In the genomic region with DNA sequence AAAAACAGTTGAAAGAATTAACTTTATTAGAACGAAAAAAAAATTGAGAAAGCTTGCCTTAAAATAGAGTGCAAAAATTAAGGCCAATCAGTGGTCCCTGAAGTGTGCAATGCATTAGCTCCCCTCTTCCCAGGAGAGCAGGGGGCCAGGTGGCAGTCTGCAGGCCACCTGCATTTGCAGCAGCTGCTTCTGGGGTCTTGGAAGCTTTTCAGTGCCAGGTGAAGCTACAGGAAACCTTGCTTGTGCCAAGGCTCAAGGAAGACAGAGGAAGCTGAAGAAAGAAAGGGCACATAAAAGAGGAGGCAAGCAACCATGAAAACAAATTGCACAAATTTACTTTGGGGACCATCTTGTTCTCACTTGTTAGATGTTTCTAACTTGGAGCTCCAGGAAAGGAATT, we compare ENCODE assay signal across 24 cellular contexts. TPM values are rescaled to one million over a fixed set of nuclear protein-coding genes. Genes with fewer than 3 reads are reported as not detected.
DNase-seq lines count a peak whose midpoint lies in the region; ATAC-seq, FAIRE-seq and TF ChIP-seq lines count a peak whose summit lies in the region.
"Had no signal": no experiment of that assay in that cellular context is flagged by ENCODE, and none has a peak within 500 bp of the region (broad histone marks: within the 10 kb centered on the region; RNA-seq: fewer than 3 reads in every experiment).

No MANE protein-coding gene starts in this region.

- H3K36me3 ChIP-seq in keratinocyte (ENCODE audit: control insufficient read depth in 2 of 2, extremely low read depth in 1 of 2, insufficient read depth in 2 of 2, low read length in 2 of 2) = no peaks in the 10 kb centered on the region

- peaks cover 15% of the 10 kb centered on the region for H3K4me1 ChIP-seq in keratinocyte (ENCODE audit: control insufficient read depth, extremely low read depth, insufficient read depth, low read length)

- no peak overlapping the region for H2AFZ ChIP-seq in keratinocyte (ENCODE audit: control insufficient read depth, low read length)
- H2AFZ ChIP-seq: GM23248 had no signal

- H3K79me2 ChIP-seq in keratinocyte (ENCODE audit: control insufficient read depth, insufficient read depth, low read length) = no peaks in the 10 kb centered on the region

- no peak for TF ChIP-seq CTCF in keratinocyte (optimal IDR thresholded peaks at IDR 0.05 in 1 of 3, IDR thresholded peaks at IDR 0.05 in 1 of 3, conservative IDR thresholded peaks at IDR 0.05 in 1 of 3; ENCODE audit: extremely low read depth in 1 of 3, insufficient read depth in 2 of 3, low read length in 3 of 3)

- no peak overlapping the region for H3K4me3 ChIP-seq in keratinocyte (ENCODE audit: control insufficient read depth in 2 of 3, extremely low read depth in 1 of 3, insufficient read depth in 2 of 3, low read depth in 1 of 3, low read length in 3 of 3)
- H3K4me3 ChIP-seq: GM23248 had no signal

- H3K9me1 ChIP-seq in keratinocyte (ENCODE audit: control insufficient read depth, extremely low read depth, insufficient read depth, low read length) = no peaks in the 10 kb centered on the region

- H3K9ac ChIP-seq in keratinocyte (ENCODE audit: control insufficient read depth, extremely low read depth, insufficient read depth, low read length) = no peak overlapping the region
- H3K9ac ChIP-seq: GM23248 had no signal

- H3K27ac ChIP-seq in keratinocyte (ENCODE audit: control insufficient read depth, insufficient read depth, low read length) = no peak overlapping the region
- H3K27ac ChIP-seq: C4-2B, GM23248, HL-60 had no signal

- no peaks in the 10 kb centered on the region for H3K9me3 ChIP-seq in keratinocyte (ENCODE audit: control insufficient read depth, low read depth, low read length)

- dilution Hi-C loops in keratinocyte (cut with MboI; ENCODE audit: extremely low pct_ligation_motif_present, low sequenced_read_pairs) = no loop called here

- peak; percentile 26 for FAIRE-seq in keratinocyte (lab: Jason Lieb, UNC)

- no peak for ATAC-seq in HG02798 (IDR thresholded peaks at IDR 0.05; ENCODE audit: poor library complexity, unreplicated experiment)
- ATAC-seq in HG03095 (IDR thresholded peaks at IDR 0.05; ENCODE audit: unreplicated experiment) = no peak
- ATAC-seq: HCT116 had no signal

- no peaks in the 10 kb centered on the region for H3K27me3 ChIP-seq in keratinocyte (ENCODE audit: control insufficient read depth, extremely low read depth, insufficient read depth, low read length)

- H4K20me1 ChIP-seq in keratinocyte (ENCODE audit: control insufficient read depth, extremely low read depth, insufficient read depth, low read length) = no peaks in the 10 kb centered on the region

- DNase-seq in NCI-H1436 (lab: John Stamatoyannopoulos, UW) = peak; percentile 79
- DNase-seq in NCI-H1436 treated with DMSO at 0.1 percent for 48 hours (lab: John Stamatoyannopoulos, UW) = no peak
- DNase-seq in NAMALWA (ENCODE audit: low spot score) = peak; percentile 37
- peak; percentile 48 for DNase-seq in RPMI8226
- DNase-seq in keratinocyte (ENCODE audit: low read depth, low spot score) = no peak
- no peak for DNase-seq in DMS53 treated with DMSO at 0.1 percent for 48 hours (lab: John Stamatoyannopoulos, UW; ENCODE audit: unreplicated experiment)
- DNase-seq: 8988T; Calu3; CD8-positive, alpha-beta memory T cell; DMS153; EL; GM23248; KG1; NCI-H187; NCI-H2107; NCI-H345; NCI-H82; Right ventricle myocardium superior; T1000 had no signal

- no peak overlapping the region for H3K4me2 ChIP-seq in keratinocyte (ENCODE audit: control insufficient read depth, extremely low read depth, insufficient read depth, low read depth, low read length)

RNA-seq across cellular contexts. Expression of gene MTMR4, which starts 50.5 kb away (rescaled TPM):
- 16.9 to 20.8 TPM (median 18.9 TPM) in 3 replicates for polyA plus RNA-seq in keratinocyte
- polyA plus RNA-seq in keratinocyte (2011; ENCODE audit: low read depth) = 5.4 TPM
- 9.6 and 11.0 TPM in 2 replicates for polyA plus RNA-seq in keratinocyte (2011; cell fraction: cytosol; rRNA removed)
- polyA plus RNA-seq in keratinocyte (2011; cell fraction: nucleus; rRNA removed) = 19.0 and 20.1 TPM in 2 replicates
- polyA plus RNA-seq in keratinocyte (2012; ENCODE audit: low replicate concordance) = 11.2 and 12.6 TPM in 2 replicates
- 88.9 to 132 TPM (median 105 TPM) in 3 replicates for polyA minus RNA-seq in keratinocyte
- polyA minus RNA-seq in keratinocyte (2011; cell fraction: cytosol; rRNA and poly(A)+ RNA removed) = 32.2 TPM
- polyA minus RNA-seq in keratinocyte (2011; cell fraction: nucleus; rRNA and poly(A)+ RNA removed) = 19.0 and 26.1 TPM in 2 replicates

Comparison
In these comparisons a context has a peak if more than half of its experiments do, and no peak if none do; other contexts are left out.
1. DNase-seq: peak in NCI-H1436 (single experiment), NAMALWA (single experiment) and RPMI8226 (single experiment); none in NCI-H1436 treated with DMSO at 0.1 percent for 48 hours (single experiment), keratinocyte (single experiment) and DMS53 treated with DMSO at 0.1 percent for 48 hours (single experiment).